ENCODE assay signal across 18 cellular contexts in the genomic region with DNA sequence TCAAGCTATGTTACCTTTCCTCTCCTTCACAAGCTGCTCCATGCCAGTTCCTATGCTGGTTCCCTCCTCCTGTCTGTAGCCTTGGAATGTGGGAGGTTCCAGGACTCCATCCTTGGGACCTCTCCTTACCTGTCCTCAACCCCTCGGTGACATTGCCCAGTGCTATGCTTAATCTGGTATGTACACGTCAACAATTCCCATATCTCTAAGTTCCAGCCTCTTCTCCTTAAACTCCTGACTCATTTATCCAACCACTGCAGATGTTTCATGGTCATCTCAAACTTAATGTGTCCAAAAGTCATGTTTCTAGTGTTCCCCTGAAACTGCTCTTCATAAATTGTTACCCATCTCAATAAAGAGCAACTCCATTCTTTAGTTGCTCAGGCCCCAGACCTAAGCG.
"Had no signal": no experiment of that assay in that cellular context is flagged by ENCODE, and none has a peak within 500 bp of the region (broad histone marks: within the 10 kb centered on the region; RNA-seq: fewer than 3 reads in every experiment).

No MANE protein-coding gene starts in this region.

- H3K4me3 ChIP-seq: cardiac muscle cell, colonic mucosa, neural progenitor cell, pancreas, SK-N-MC, suprapubic skin, vagina had no signal

- H3K9me3 ChIP-seq: colonic mucosa, pancreas, suprapubic skin, vagina had no signal

- H3K36me3 ChIP-seq: cardiac muscle cell, colonic mucosa, neural progenitor cell had no signal

- H3K27ac ChIP-seq: cardiac muscle cell, colonic mucosa, neural progenitor cell, pancreas, SK-N-MC, VCaP had no signal

- DNase-seq: activated CD4-positive, alpha-beta memory T cell treated with anti-CD3 and anti-CD28 coated beads, Interleukin-2, amount 10 ng/mL, durations not matched to agents 7 days and 5 days; activated CD4-positive, alpha-beta T cell treated with anti-CD3 and anti-CD28 coated beads for 36 hours; activated naive CD8-positive, alpha-beta T cell treated with anti-CD3 and anti-CD28 coated beads, Interleukin-2, amount 10 ng/mL, durations not matched to agents 7 days and 5 days; activated T-cell treated with anti-CD3 and anti-CD28 coated beads, Interleukin-2, amount 50 U/mL, for 48 hours; colonic mucosa; effector CD4-positive, alpha-beta T cell; immature natural killer cell; mesendoderm; stimulated activated CD4-positive, alpha-beta T cell treated with anti-CD3 and anti-CD28 coated beads, Interleukin-2, amount 100 ng/mL, for 24 hours; stimulated activated naive CD4-positive, alpha-beta T cell; T-helper 1 cell had no signal

- H3K4me2 ChIP-seq: neural progenitor cell had no signal

- H3K4me1 ChIP-seq: colonic mucosa, pancreas had no signal

- ATAC-seq: activated CD4-positive, alpha-beta T cell treated with anti-CD3 and anti-CD28 coated beads for 36 hours; pancreas had no signal

- H3K27me3 ChIP-seq: colonic mucosa, pancreas, suprapubic skin, vagina had no signal

- H3K9ac ChIP-seq: neural progenitor cell had no signal

- H2AFZ ChIP-seq: neural progenitor cell had no signal
